Comparison of ENCODE assay signal across 8 cellular contexts in the genomic region with DNA sequence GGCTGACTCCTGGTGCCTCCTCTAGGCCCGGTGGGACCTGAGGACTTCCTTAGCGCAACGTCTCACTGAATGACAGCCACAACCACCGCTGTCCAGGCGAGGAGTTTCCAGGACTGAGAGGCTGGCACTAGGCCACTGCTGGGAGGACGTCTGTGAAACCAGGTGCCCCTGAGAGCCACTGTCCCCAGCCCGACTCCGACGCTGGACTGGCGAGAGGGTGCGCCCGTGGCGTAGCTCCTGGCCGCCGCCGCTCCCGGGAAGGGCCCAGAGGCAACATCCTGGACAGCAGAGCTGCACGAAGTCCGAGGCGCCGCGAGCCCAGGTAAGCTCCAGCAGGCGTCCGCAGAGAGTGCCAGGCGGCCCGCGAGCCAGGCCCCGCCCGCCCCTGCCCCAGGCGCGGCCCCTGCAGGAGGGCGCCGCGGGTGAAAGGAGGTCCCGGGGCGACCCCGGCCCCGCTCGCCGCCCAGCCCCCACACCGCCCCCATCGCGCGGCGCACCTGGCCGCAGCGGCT. TPM values are rescaled to one million over a fixed set of nuclear protein-coding genes. Genes with fewer than 3 reads are reported as not detected.
DNase-seq lines count a peak whose midpoint lies in the region; ATAC-seq and TF ChIP-seq lines count a peak whose summit lies in the region.

No MANE protein-coding gene starts in this region.

- no peaks in the 10 kb centered on the region for H3K27me3 Mint-ChIP-seq in activated CD8-positive, alpha-beta T cell treated with anti-CD3 and anti-CD28 coated beads, Interleukin-2, amount 10 ng/mL, durations not matched to agents 7 days and 5 days (ENCODE audit: low read depth)

- H3F3A ChIP-seq in Loucy (ENCODE audit: low read depth) = no peaks in the 10 kb centered on the region

- peaks cover 50% of the 10 kb centered on the region for H3K4me1 Mint-ChIP-seq in activated CD8-positive, alpha-beta T cell treated with anti-CD3 and anti-CD28 coated beads, Interleukin-2, amount 10 ng/mL, durations not matched to agents 7 days and 5 days (ENCODE audit: low read depth)

- peaks cover 8% of the 10 kb centered on the region; the same call in 1 of the 2 replicates for H3K36me3 ChIP-seq in HAP-1 (replicated peaks)
- no peaks in the 10 kb centered on the region for H3K36me3 ChIP-seq in Loucy (ENCODE audit: insufficient read depth, low read length)
- no peaks in the 10 kb centered on the region for H3K36me3 ChIP-seq in mucosa of stomach (ENCODE audit: control insufficient read depth, insufficient read depth, low read length)
- no peaks in the 10 kb centered on the region for H3K36me3 ChIP-seq in thyroid gland

- peak overlapping the region; percentile 94 for H3K4me2 ChIP-seq in Loucy (ENCODE audit: low read depth, low read length, poor library complexity, severe bottlenecking)

- peak overlapping the region; percentile 67 for H3K27ac Mint-ChIP-seq in activated CD8-positive, alpha-beta T cell treated with anti-CD3 and anti-CD28 coated beads, Interleukin-2, amount 10 ng/mL, durations not matched to agents 7 days and 5 days

- H3K9ac ChIP-seq in Loucy (ENCODE audit: low read depth, low read length, poor library complexity, severe bottlenecking) (peak overlapping the region; percentile 79), mucosa of stomach (ENCODE audit: low read length) (peak overlapping the region; percentile 79)

- intact Hi-C loops in thyroid gland (cut with DNase I) = no loop called here

- H4K20me1 ChIP-seq in Loucy (ENCODE audit: insufficient read depth, low read length, poor library complexity, severe bottlenecking) = peaks cover 50% of the 10 kb centered on the region

- H3K9me3 Mint-ChIP-seq in activated CD8-positive, alpha-beta T cell treated with anti-CD3 and anti-CD28 coated beads, Interleukin-2, amount 10 ng/mL, durations not matched to agents 7 days and 5 days (ENCODE audit: insufficient read depth) = no peaks in the 10 kb centered on the region

- H3K79me2 ChIP-seq in Loucy (ENCODE audit: insufficient read depth, low read length) = peaks cover 55% of the 10 kb centered on the region

- no peaks in the 10 kb centered on the region for H3K9me2 ChIP-seq in Loucy (replicated peaks; ENCODE audit: low read depth, low read length)

- H3K27ac ChIP-seq in thyroid gland = peak overlapping the region; percentile 78 to 93 (median 86)

- peak; percentile 38 for ATAC-seq in activated CD8-positive, alpha-beta T cell treated with anti-CD3 and anti-CD28 coated beads, Interleukin-2, amount 10 ng/mL, durations not matched to agents 7 days and 5 days

- POLR2A ChIA-PET in GM10248 (lab: Yijun Ruan, JAX) = interaction anchor here (1.4 kb wide), 1 partner anchor 10 kb away, joined by 4 read pairs; a partner anchor contains a TSS
- POLR2A ChIA-PET in activated CD8-positive, alpha-beta T cell treated with anti-CD3 and anti-CD28 coated beads, Interleukin-2, amount 10 ng/mL, durations not matched to agents 7 days and 5 days (lab: Charles Lee) = interaction anchor here (0.6 to 3.2 kb wide), 5 partner anchors 11 to 1483 kb away, joined by 3 to 20 read pairs (median 4); a partner anchor contains a TSS

- H3K36me3 Mint-ChIP-seq in activated CD8-positive, alpha-beta T cell treated with anti-CD3 and anti-CD28 coated beads, Interleukin-2, amount 10 ng/mL, durations not matched to agents 7 days and 5 days (ENCODE audit: low read depth) = peaks cover 9% of the 10 kb centered on the region

- H2AFZ ChIP-seq in Loucy (ENCODE audit: low read length) = peak overlapping the region; percentile 94

- H3K27me3 ChIP-seq in HAP-1 (ENCODE audit: low read depth) (no peaks in the 10 kb centered on the region), Loucy (ENCODE audit: insufficient read depth, low read length, poor library complexity, severe bottlenecking) (no peaks in the 10 kb centered on the region), mucosa of stomach (ENCODE audit: control insufficient read depth, insufficient read depth, low read length) (peaks cover 3% of the 10 kb centered on the region), thyroid gland (no peaks in the 10 kb centered on the region)

- CTCF ChIA-PET in GM10248 (lab: Yijun Ruan, JAX) = interaction anchor here (1.0 to 1.9 kb wide), 5 partner anchors 10 to 177 kb away, joined by 3 to 11 read pairs (median 3); a partner anchor contains a TSS
- CTCF ChIA-PET in activated CD8-positive, alpha-beta T cell treated with anti-CD3 and anti-CD28 coated beads, Interleukin-2, amount 10 ng/mL, durations not matched to agents 7 days and 5 days (lab: Charles Lee) = interaction anchor here (1.8 to 2.4 kb wide), 3 partner anchors 11 to 23 kb away, joined by 10 to 12 read pairs (median 11); a partner anchor contains a TSS

- H3K4me3 ChIP-seq in HAP-1 (peak overlapping the region; percentile 95), Loucy (ENCODE audit: low read length, poor library complexity, severe bottlenecking) (peak overlapping the region; percentile 96), mucosa of stomach (ENCODE audit: low read length) (peak overlapping the region; percentile 72), thyroid gland (replicated peaks in 1 of 3) (peak overlapping the region; percentile 27 to 78 (median 65))

- peak overlapping the region; percentile 89 for H3K4me3 Mint-ChIP-seq in activated CD8-positive, alpha-beta T cell treated with anti-CD3 and anti-CD28 coated beads, Interleukin-2, amount 10 ng/mL, durations not matched to agents 7 days and 5 days

- DNase-seq in GM10248 (ENCODE audit: extremely low spot score) (peak; percentile 52), HAP-1 (ENCODE audit: low spot score in 2 of 2) (peak; percentile 14 to 51), erythroblast (lab: John Stamatoyannopoulos, UW) (peak; percentile 59 to 69), thyroid gland (peak; percentile 88 to 90), NCI-H2196 (lab: John Stamatoyannopoulos, UW; ENCODE audit: unreplicated experiment) (no peak)
- peak; percentile 44 for DNase-seq in activated CD8-positive, alpha-beta T cell treated with anti-CD3 and anti-CD28 coated beads, Interleukin-2, amount 10 ng/mL, durations not matched to agents 7 days and 5 days

- in situ Hi-C loops in HAP-1 (cut with MboI; ENCODE audit: low sequenced_read_pairs) = no loop called here

- no peak for TF ChIP-seq POLR2A in erythroblast (IDR thresholded peaks at IDR 0.05; ENCODE audit: low read length)
- peak in 1 of 2 donors; percentile 16 for TF ChIP-seq POLR2A in thyroid gland (IDR thresholded peaks at IDR 0.05)

- H3K4me1 ChIP-seq in HAP-1 = peaks cover 15% of the 10 kb centered on the region
- H3K4me1 ChIP-seq in Loucy (ENCODE audit: insufficient read depth, low read length, poor library complexity, severe bottlenecking) = peaks cover 50% of the 10 kb centered on the region
- H3K4me1 ChIP-seq in mucosa of stomach (ENCODE audit: control insufficient read depth, insufficient read depth, low read length) = peaks cover 30% of the 10 kb centered on the region
- peaks cover 40 to 50% of the 10 kb centered on the region in 2 donors for H3K4me1 ChIP-seq in thyroid gland

- H3K9me3 ChIP-seq in HAP-1 (no peaks in the 10 kb centered on the region), Loucy (ENCODE audit: insufficient read depth, low read depth, low read length) (no peaks in the 10 kb centered on the region), mucosa of stomach (ENCODE audit: control insufficient read depth, low read length) (no peaks in the 10 kb centered on the region), thyroid gland (no peaks in the 10 kb centered on the region)

- no peak for TF ChIP-seq CTCF in GM10248 (IDR thresholded peaks at IDR 0.05; ENCODE audit: control extremely low read depth, extremely low read depth, low read depth, missing control alignments)
- no peak for TF ChIP-seq CTCF in Loucy (conservative IDR thresholded peaks at IDR 0.05; ENCODE audit: low read length)
- no peak for TF ChIP-seq CTCF in thyroid gland (IDR thresholded peaks at IDR 0.05)

- 0% methylated on average over 1 to 3 of the region's 47 CpGs for WGBS in thyroid gland, 2 donors

RNA-seq across cellular contexts. Expression of a gene that starts 0.5 kb away (rescaled TPM):
- 10 to 100 TPM; 30.5 to 34.2 TPM for total RNA-seq in activated CD8-positive, alpha-beta T cell treated with anti-CD3 and anti-CD28 coated beads, Interleukin-2, amount 10 ng/mL, durations not matched to agents 7 days and 5 days
- 100 to 1,000 TPM in 1 of 4 donors, 10 to 100 TPM in 3; 49.3 to 106 (median 86.9) TPM for total RNA-seq in thyroid gland

RNA-seq across cellular contexts. Expression of a gene that starts 9.4 kb away (rescaled TPM):
- not detected for total RNA-seq in activated CD8-positive, alpha-beta T cell treated with anti-CD3 and anti-CD28 coated beads, Interleukin-2, amount 10 ng/mL, durations not matched to agents 7 days and 5 days
- total RNA-seq in thyroid gland = under 1 TPM in 3 of 4 donors, not detected in 1; 0.59 to 0.94 (median 0.78) TPM

RNA-seq across cellular contexts. Expression of a gene that starts 22.8 kb away (rescaled TPM):
- total RNA-seq in activated CD8-positive, alpha-beta T cell treated with anti-CD3 and anti-CD28 coated beads, Interleukin-2, amount 10 ng/mL, durations not matched to agents 7 days and 5 days = 10 to 100 TPM; 18.8 to 19.6 TPM
- 10 to 100 TPM; 12.1 to 17.7 (median 15.0) TPM for total RNA-seq in thyroid gland

RNA-seq across cellular contexts. Expression of a gene that starts 28.4 kb away (rescaled TPM):
- total RNA-seq in activated CD8-positive, alpha-beta T cell treated with anti-CD3 and anti-CD28 coated beads, Interleukin-2, amount 10 ng/mL, durations not matched to agents 7 days and 5 days = not detected
- not detected for total RNA-seq in thyroid gland

RNA-seq across cellular contexts. Expression of a gene that starts 56.8 kb away (rescaled TPM):
- total RNA-seq in activated CD8-positive, alpha-beta T cell treated with anti-CD3 and anti-CD28 coated beads, Interleukin-2, amount 10 ng/mL, durations not matched to agents 7 days and 5 days = 10 to 100 TPM; 69.1 to 73.0 TPM
- total RNA-seq in thyroid gland = 10 to 100 TPM; 38.7 to 79.9 (median 62.1) TPM
